17 cellular contexts compared by ENCODE assay signal in the genomic region with DNA sequence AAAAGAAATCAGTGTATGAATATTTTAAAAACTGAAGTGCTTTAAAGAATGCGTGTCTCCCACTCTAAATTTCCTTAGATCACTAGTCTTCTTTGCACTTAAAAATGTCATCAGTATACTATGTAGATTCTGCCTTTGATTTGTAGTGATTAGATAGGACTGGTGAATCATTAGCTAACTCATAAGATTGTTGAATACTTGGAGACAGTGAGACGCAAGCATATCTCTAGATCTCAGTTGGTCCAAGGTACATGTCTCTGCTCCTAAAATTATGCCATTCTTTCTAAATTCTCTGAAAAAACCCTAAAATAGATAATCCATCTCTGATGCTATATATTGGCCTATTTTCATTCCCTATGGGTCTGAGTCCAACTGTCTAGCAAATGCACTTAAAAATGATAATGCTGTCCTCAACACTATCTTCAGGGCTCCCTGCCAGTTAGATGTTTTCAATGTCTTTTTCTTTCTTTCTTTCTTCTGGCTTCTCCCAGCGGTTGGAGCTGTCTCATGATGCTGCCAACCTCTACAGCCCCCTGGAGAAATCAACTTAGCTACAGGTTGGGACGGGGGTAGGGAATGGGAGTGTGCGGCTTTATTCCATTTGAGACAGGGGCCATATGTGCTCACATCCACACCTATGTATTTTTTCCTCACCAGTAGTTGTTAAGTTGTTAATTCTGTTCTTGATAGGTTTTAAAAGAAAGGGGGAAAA.
A peak's percentile ranks its signal among the peaks of the same experiment; 100 is the strongest.
DNase-seq lines count a peak whose midpoint lies in the region; FAIRE-seq and TF ChIP-seq lines count a peak whose summit lies in the region.
"Had no signal": no experiment of that assay in that cellular context is flagged by ENCODE, and none has a peak within 500 bp of the region (broad histone marks: within the 10 kb centered on the region; RNA-seq: fewer than 3 reads in every experiment).

No MANE protein-coding gene starts in this region.

- H4K20me1 ChIP-seq in GM23248 (ENCODE audit: insufficient read depth) = no peaks in the 10 kb centered on the region
- no peaks in the 10 kb centered on the region for H4K20me1 ChIP-seq in endothelial cell of umbilical vein (replicated peaks; ENCODE audit: control insufficient read depth, extremely low read depth, insufficient read depth, low read length)

- H3K9me3 Mint-ChIP-seq in neural crest cell = peaks cover 4% of the 10 kb centered on the region
- H3K9me3 Mint-ChIP-seq: naive B cell had no signal

- no peaks in the 10 kb centered on the region for H3K27me3 Mint-ChIP-seq in neural crest cell (ENCODE audit: low read depth)
- H3K27me3 Mint-ChIP-seq: naive B cell had no signal

- H3K4me2 ChIP-seq in GM23248 (ENCODE audit: unreplicated experiment) (no peak overlapping the region), endothelial cell of umbilical vein (ENCODE audit: insufficient read depth, low read length) (no peak overlapping the region)

- BruUV-seq in endothelial cell of umbilical vein (replicated peaks; lab: Mats Ljungman, UMichigan) = no TSS peak

- peak overlapping the region; percentile 80 for H3K4me3 Mint-ChIP-seq in neural crest cell
- H3K4me3 Mint-ChIP-seq: naive B cell had no signal

- H3K36me3 Mint-ChIP-seq in neural crest cell (ENCODE audit: low read depth) = peaks cover 5% of the 10 kb centered on the region
- H3K36me3 Mint-ChIP-seq: naive B cell had no signal

- POLR2A ChIA-PET in endothelial cell of umbilical vein (lab: Charles Lee) = interaction anchor here (1.6 kb wide), 1 partner anchor 559 kb away, joined by 4 read pairs; a partner anchor contains a TSS

- WGBS in GM23248 (ENCODE audit: low coverage in 1 of 2, low lambda C conversion rate in 2 of 2, missing lambda C conversion rate in 2 of 2), 2 experiments = 60 to 65% methylated on average over 5 of the region's 5 CpGs

- intact Hi-C loops in endothelial cell of umbilical vein (cut with micrococcal nuclease) = loop anchor here (1.0 to 2.0 kb wide), 2 partner anchors 29 to 135 kb away; no protein-coding TSS in a partner anchor

- in situ Hi-C loops in GM23248 (cut with MboI) = no loop called here

- H3K27ac Mint-ChIP-seq in neural crest cell (ENCODE audit: unreplicated experiment) = peak overlapping the region; percentile 95
- H3K27ac Mint-ChIP-seq: naive B cell had no signal

- H2AFZ ChIP-seq in GM23248 (no peak overlapping the region; the same call in 1 of the 2 replicates), endothelial cell of umbilical vein (ENCODE audit: low read depth, low read length) (peak overlapping the region; percentile 89)

- H3K4me1 ChIP-seq in GM23248 (ENCODE audit: insufficient read depth) (peaks cover 37% of the 10 kb centered on the region), endothelial cell of umbilical vein (ENCODE audit: control insufficient read depth, extremely low read depth, insufficient read depth, low read length) (peaks cover 16% of the 10 kb centered on the region)
- H3K4me1 ChIP-seq: psoas muscle had no signal

- dilution Hi-C loops in endothelial cell of umbilical vein (cut with MboI; ENCODE audit: extremely low pct_ligation_motif_present, low sequenced_read_pairs) = no loop called here

- CTCF ChIA-PET in endothelial cell of umbilical vein (lab: Charles Lee) = interaction anchor here (1.2 to 2.7 kb wide), 6 partner anchors 9 to 584 kb away, joined by 3 to 11 read pairs (median 5); a partner anchor contains a TSS

- FAIRE-seq in endothelial cell of umbilical vein (lab: Jason Lieb, UNC) = no peak

- H3K9ac ChIP-seq in GM23248 = no peak overlapping the region
- no peak overlapping the region for H3K9ac ChIP-seq in endothelial cell of umbilical vein (replicated peaks; ENCODE audit: extremely low read depth, insufficient read depth, low read length)

- peak; percentile 46 for DNase-seq in GM23248
- DNase-seq in M059J (ENCODE audit: low read depth) = peak; percentile 23
- no peak for DNase-seq in endothelial cell of umbilical vein (ENCODE audit: low read depth, low spot score)
- peak; percentile 12 for DNase-seq in neural crest cell (ENCODE audit: low read depth, low spot score)
- DNase-seq in SKM-1 (lab: John Stamatoyannopoulos, UW; ENCODE audit: unreplicated experiment) = no peak
- no peak for DNase-seq in activated T-cell treated with anti-CD3 and anti-CD28 coated beads, Interleukin-2, amount 50 U/mL, for 48 hours
- no peak for DNase-seq in DMS53 treated with DMSO at 0.1 percent for 48 hours (lab: John Stamatoyannopoulos, UW; ENCODE audit: unreplicated experiment)
- DNase-seq in NOMO-1 (lab: John Stamatoyannopoulos, UW; ENCODE audit: unreplicated experiment in 2 of 2) = no peak
- DNase-seq: activated CD4-positive, alpha-beta T cell treated with anti-CD3 and anti-CD28 coated beads for 48 hours; activated CD8-positive, alpha-beta memory T cell treated with anti-CD3 and anti-CD28 coated beads, Interleukin-2, amount 50 U/mL, for 4 hours; activated gamma-delta T cell treated with Interleukin-2 at 50 U/mL for 16 hours; gastrocnemius medialis; naive B cell; NCI-H2171 had no signal

- H3K4me3 ChIP-seq in GM23248 = no peak overlapping the region
- no peak overlapping the region for H3K4me3 ChIP-seq in endothelial cell of umbilical vein (replicated peaks in 1 of 3; ENCODE audit: insufficient read depth in 1 of 3, low read depth in 1 of 3, low read length in 3 of 3)
- H3K4me3 ChIP-seq: ascending aorta, gastrocnemius medialis, psoas muscle had no signal

- no peaks in the 10 kb centered on the region for H3K9me1 ChIP-seq in endothelial cell of umbilical vein (replicated peaks; ENCODE audit: control insufficient read depth, extremely low read depth, insufficient read depth, low read length)

- TF ChIP-seq POLR2A in endothelial cell of umbilical vein (IDR thresholded peaks at IDR 0.05; ENCODE audit: low read depth, low read length) = no peak

- H3K79me2 ChIP-seq in GM23248 (ENCODE audit: insufficient read depth) (no peaks in the 10 kb centered on the region), endothelial cell of umbilical vein (ENCODE audit: control insufficient read depth, insufficient read depth, low read length) (no peaks in the 10 kb centered on the region)

- H3K4me1 Mint-ChIP-seq in neural crest cell = peaks cover 85% of the 10 kb centered on the region
- H3K4me1 Mint-ChIP-seq: naive B cell had no signal

- TF ChIP-seq CTCF in endothelial cell of umbilical vein (IDR thresholded peaks at IDR 0.05; ENCODE audit: extremely low read depth in 1 of 2, insufficient read depth in 1 of 2, low read depth in 1 of 2, low read length in 2 of 2) = no peak
- no peak for TF ChIP-seq CTCF in neural crest cell (conservative IDR thresholded peaks at IDR 0.05)

- H3K36me3 ChIP-seq in GM23248 (ENCODE audit: low read depth) (no peaks in the 10 kb centered on the region), endothelial cell of umbilical vein (ENCODE audit: control insufficient read depth in 2 of 2, extremely low read depth in 1 of 2, insufficient read depth in 2 of 2, low read length in 2 of 2) (no peaks in the 10 kb centered on the region)
- H3K36me3 ChIP-seq: ascending aorta, gastrocnemius medialis had no signal

- H3F3A ChIP-seq in GM23248 (ENCODE audit: insufficient read depth) = peaks cover 32% of the 10 kb centered on the region

- no peaks in the 10 kb centered on the region for H3K27me3 ChIP-seq in GM23248 (replicated peaks; ENCODE audit: insufficient read depth)
- no peaks in the 10 kb centered on the region for H3K27me3 ChIP-seq in endothelial cell of umbilical vein (ENCODE audit: control insufficient read depth in 2 of 2, insufficient read depth in 2 of 2, low read length in 2 of 2)
- H3K27me3 ChIP-seq: ascending aorta, gastrocnemius medialis had no signal

- no peak overlapping the region for H3K27ac ChIP-seq in GM23248
- H3K27ac ChIP-seq in endothelial cell of umbilical vein (ENCODE audit: insufficient read depth, low read depth, low read length) = no peak overlapping the region
- H3K27ac ChIP-seq: ascending aorta, epithelial cell of prostate, gastrocnemius medialis, psoas muscle had no signal

- H3K9me2 ChIP-seq in GM23248 (ENCODE audit: insufficient read depth) = no peaks in the 10 kb centered on the region

- H3K9me3 ChIP-seq in GM23248 (ENCODE audit: low read depth) (no peaks in the 10 kb centered on the region), endothelial cell of umbilical vein (replicated peaks; ENCODE audit: control insufficient read depth, insufficient read depth, low read length) (no peaks in the 10 kb centered on the region)
- H3K9me3 ChIP-seq: ascending aorta, gastrocnemius medialis, psoas muscle had no signal

TF ChIP-seq in endothelial cell of umbilical vein, 7 proteins besides CTCF, POLR2A, EP300 and RAD21:
- TF ChIP-seq MYC (IDR thresholded peaks at IDR 0.05; ENCODE audit: low read depth, low read length) (no peak), EZH2 (IDR thresholded peaks at IDR 0.05; ENCODE audit: borderline replicate concordance, low read depth, low read length, severe bottlenecking) (no peak), FOS (IDR thresholded peaks at IDR 0.05; ENCODE audit: borderline replicate concordance, insufficient read depth, low read length) (no peak), POLR2AphosphoS5 (IDR thresholded peaks at IDR 0.05; ENCODE audit: insufficient read depth, low read depth, low read length) (no peak), GATA2 (IDR thresholded peaks at IDR 0.05; ENCODE audit: insufficient read depth, insufficient read length, low read depth, low read length) (no peak), JUN (IDR thresholded peaks at IDR 0.05; ENCODE audit: borderline replicate concordance, insufficient read depth, insufficient read length, low read depth) (no peak)
- TF ChIP-seq, protein P1, sequence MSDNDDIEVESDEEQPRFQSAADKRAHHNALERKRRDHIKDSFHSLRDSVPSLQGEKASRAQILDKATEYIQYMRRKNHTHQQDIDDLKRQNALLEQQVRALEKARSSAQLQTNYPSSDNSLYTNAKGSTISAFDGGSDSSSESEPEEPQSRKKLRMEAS (IDR thresholded peaks at IDR 0.05; ENCODE audit: insufficient read depth, insufficient read length) = no peak

Comparison
In these comparisons a context has a peak if more than half of its experiments do, and no peak if none do; other contexts are left out.
1. DNase-seq: peak in GM23248 (single experiment), M059J (single experiment) and neural crest cell (single experiment); none in endothelial cell of umbilical vein (single experiment), SKM-1 (single experiment), activated T-cell treated with anti-CD3 and anti-CD28 coated beads, Interleukin-2, amount 50 U/mL, for 48 hours (0 of 2), DMS53 treated with DMSO at 0.1 percent for 48 hours (single experiment) and NOMO-1 (0 of 2).